21 cellular contexts compared by ENCODE assay signal in genomic region chr5:54639621-54640020, GRCh38.
"Had no signal": no experiment of that assay in that cellular context is flagged by ENCODE, and none has a peak within 500 bp of the region (broad histone marks: within the 10 kb centered on the region; RNA-seq: fewer than 3 reads in every experiment).

No MANE protein-coding gene starts in this region.

- DNase-seq: KBM-7, MV-4-11, NCI-H1048, NCI-H1105, NCI-H1417 treated with DMSO at 0.1 percent for 48 hours, NCI-H146, NCI-H1694 treated with DMSO at 0.1 percent for 48 hours, NCI-H1930, NCI-H2081, NCI-H2107, NCI-H2171 treated with DMSO at 0.1 percent for 48 hours, NCI-H345, NCI-H446 treated with DMSO at 0.1 percent for 48 hours, NCI-H510A treated with DMSO at 0.1 percent for 48 hours, NCI-H526, PC-3, SHP77, SK-N-SH, SW 1271, T-cell had no signal

- H3K9me3 ChIP-seq: SK-N-SH had no signal

- H3K27ac ChIP-seq: RWPE1 had no signal
